Comparison of ENCODE assay signal across 1 cellular context in the genomic region with DNA sequence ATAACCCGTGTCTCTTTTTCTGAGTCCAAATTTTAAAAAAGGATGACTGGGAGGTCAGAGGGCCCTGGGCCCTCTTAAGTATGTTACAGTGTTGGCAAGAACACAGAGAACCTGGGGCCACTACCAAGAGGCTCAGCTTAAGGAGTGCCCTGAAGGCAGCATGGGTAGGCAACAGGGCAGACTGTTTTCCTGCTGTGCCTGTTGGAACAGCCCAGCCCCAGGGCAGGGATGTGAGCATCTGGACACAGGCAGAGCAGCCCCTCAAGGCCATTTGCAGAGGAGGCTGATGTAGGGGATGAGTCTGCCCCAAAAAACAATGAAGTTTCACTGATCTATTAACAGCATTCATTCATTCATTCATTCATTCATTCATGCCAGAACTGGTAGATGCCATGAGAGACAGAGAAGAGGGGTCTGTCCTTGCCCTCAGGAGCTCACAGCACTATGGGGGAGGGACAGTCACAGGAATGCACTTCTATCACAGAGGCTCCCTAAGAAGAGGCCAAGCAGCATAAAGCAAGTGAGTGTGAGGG.
TF ChIP-seq lines count a peak whose summit lies in the region.

No MANE protein-coding gene starts in this region.

TF ChIP-seq in GM12878, 131 proteins besides CTCF, POLR2A, EP300 and RAD21:
- TF ChIP-seq, protein P1, sequence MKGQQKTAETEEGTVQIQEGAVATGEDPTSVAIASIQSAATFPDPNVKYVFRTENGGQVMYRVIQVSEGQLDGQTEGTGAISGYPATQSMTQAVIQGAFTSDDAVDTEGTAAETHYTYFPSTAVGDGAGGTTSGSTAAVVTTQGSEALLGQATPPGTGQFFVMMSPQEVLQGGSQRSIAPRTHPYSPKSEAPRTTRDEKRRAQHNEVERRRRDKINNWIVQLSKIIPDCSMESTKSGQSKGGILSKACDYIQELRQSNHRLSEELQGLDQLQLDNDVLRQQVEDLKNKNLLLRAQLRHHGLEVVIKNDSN (IDR thresholded peaks at IDR 0.05; ENCODE audit: borderline replicate concordance, extremely low read length, insufficient read depth, low read depth, low read length) = no peak
- TF ChIP-seq ZNF24 (IDR thresholded peaks at IDR 0.05) = peak; percentile 68; the same call in 1 of the 2 replicates
